ENCODE assay signal across 9 cellular contexts in the genomic region with DNA sequence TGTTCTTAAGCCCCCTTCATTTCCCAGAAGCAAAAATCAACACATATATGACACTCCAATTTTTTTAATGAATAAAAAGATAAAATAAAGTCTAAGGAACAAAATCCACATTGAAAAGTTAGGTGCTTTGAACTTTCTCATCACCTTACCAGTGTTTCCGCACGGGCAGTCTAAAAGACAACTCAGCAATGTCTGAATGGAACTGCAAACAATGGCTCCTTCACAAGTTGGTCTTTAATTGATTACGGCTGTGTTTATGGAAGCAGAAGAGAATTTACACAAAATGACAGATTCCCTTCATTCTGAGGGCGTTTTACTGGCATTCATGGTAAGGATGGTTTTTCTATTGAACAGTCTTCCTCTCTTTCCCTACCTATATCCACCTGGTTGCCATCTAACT.
"Had no signal": no experiment of that assay in that cellular context is flagged by ENCODE, and none has a peak within 500 bp of the region (broad histone marks: within the 10 kb centered on the region; RNA-seq: fewer than 3 reads in every experiment).

No MANE protein-coding gene starts in this region.

- H3K27ac ChIP-seq: RWPE1 had no signal

- H3K4me2 ChIP-seq: SK-N-SH had no signal

- H3K9me3 ChIP-seq: SK-N-SH had no signal

- DNase-seq: MV-4-11, NCI-H1092, NCI-H1930, NCI-H2171, NCI-H226, NCI-H510A, NCI-H524 treated with DMSO at 0.1 percent for 48 hours had no signal

- H3K9ac ChIP-seq: SK-N-SH had no signal
